Comparison of ENCODE assay signal across 17 cellular contexts in the genomic region with DNA sequence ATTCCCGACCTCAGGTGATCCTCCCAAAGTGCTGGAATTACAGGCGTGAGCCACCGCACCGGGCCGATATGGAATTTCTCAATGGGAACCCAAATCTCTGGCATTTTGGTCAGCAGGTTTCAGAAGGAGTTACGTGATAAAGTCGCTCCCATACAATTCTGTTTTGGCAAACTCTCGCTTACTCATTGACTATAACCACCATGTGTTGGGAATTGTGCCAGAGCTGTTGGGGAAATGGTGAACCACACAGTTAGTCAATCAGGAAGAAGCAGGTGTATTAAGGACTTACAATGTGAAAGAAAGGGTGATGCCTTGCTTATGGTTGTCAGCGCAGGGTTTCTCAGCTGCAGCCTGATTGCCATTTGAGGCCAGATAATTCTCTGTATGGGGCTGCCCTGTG.
DNase-seq lines count a peak whose midpoint lies in the region; TF ChIP-seq lines count a peak whose summit lies in the region.
"Had no signal": no experiment of that assay in that cellular context is flagged by ENCODE, and none has a peak within 500 bp of the region (broad histone marks: within the 10 kb centered on the region; RNA-seq: fewer than 3 reads in every experiment).

No MANE protein-coding gene starts in this region.

- no peaks in the 10 kb centered on the region for H3K9me3 ChIP-seq in OCI-LY3 (ENCODE audit: insufficient read depth, low read length)
- H3K9me3 ChIP-seq in neural progenitor cell (ENCODE audit: low read depth) = no peaks in the 10 kb centered on the region
- H3K9me3 ChIP-seq in colonic mucosa = no peaks in the 10 kb centered on the region
- H3K9me3 ChIP-seq: Peyer's patch, right lobe of liver, thoracic aorta had no signal

- H3K27me3 Mint-ChIP-seq in neural progenitor cell (ENCODE audit: insufficient read depth, low read depth) = peaks cover 11% of the 10 kb centered on the region

- H3K36me3 Mint-ChIP-seq in neural progenitor cell = no peaks in the 10 kb centered on the region
- H3K36me3 Mint-ChIP-seq: naive B cell; stimulated activated effector memory CD8-positive, alpha-beta T cell treated with anti-CD3 and anti-CD28 coated beads, Interleukin-12 subunit alpha, Interleukin-12 subunit beta, amount 100 ng/mL, for 72 hours had no signal

- H3K4me2 ChIP-seq in OCI-LY3 (ENCODE audit: low read length) = peak overlapping the region; percentile 78; the same call in 1 of the 2 replicates
- no peak overlapping the region for H3K4me2 ChIP-seq in neural progenitor cell

- peaks cover 41% of the 10 kb centered on the region for H3K4me1 Mint-ChIP-seq in neural progenitor cell
- H3K4me1 Mint-ChIP-seq: stimulated activated effector memory CD8-positive, alpha-beta T cell treated with anti-CD3 and anti-CD28 coated beads, Interleukin-12 subunit alpha, Interleukin-12 subunit beta, amount 100 ng/mL, for 72 hours had no signal

- H3K9ac ChIP-seq in OCI-LY3 (ENCODE audit: low read length) (no peak overlapping the region), neural progenitor cell (no peak overlapping the region), colonic mucosa (ENCODE audit: low read depth in 2 of 2, low read length in 2 of 2) (no peak overlapping the region)

- H3K79me2 ChIP-seq in OCI-LY3 (ENCODE audit: low read length) (no peaks in the 10 kb centered on the region), neural progenitor cell (ENCODE audit: low read depth) (no peaks in the 10 kb centered on the region)

- no peak overlapping the region for H3K27ac Mint-ChIP-seq in neural progenitor cell
- H3K27ac Mint-ChIP-seq: naive B cell; stimulated activated effector memory CD8-positive, alpha-beta T cell treated with anti-CD3 and anti-CD28 coated beads, Interleukin-12 subunit alpha, Interleukin-12 subunit beta, amount 100 ng/mL, for 72 hours had no signal

- H3K27me3 ChIP-seq in OCI-LY3 (ENCODE audit: low read depth, low read length) (no peaks in the 10 kb centered on the region), neural progenitor cell (no peaks in the 10 kb centered on the region), colonic mucosa (no peaks in the 10 kb centered on the region)
- H3K27me3 ChIP-seq: Peyer's patch, right lobe of liver had no signal

- intact Hi-C loops in colonic mucosa (cut with DNase I) = no loop called here

- H3K4me1 ChIP-seq in OCI-LY3 (ENCODE audit: low read length) (peaks cover 23% of the 10 kb centered on the region), neural progenitor cell (peaks cover 14% of the 10 kb centered on the region), colonic mucosa (no peaks in the 10 kb centered on the region)
- H3K4me1 ChIP-seq: Peyer's patch had no signal

- H4K20me1 ChIP-seq in OCI-LY3 (ENCODE audit: insufficient read depth, low read length) (no peaks in the 10 kb centered on the region), neural progenitor cell (ENCODE audit: low read depth) (no peaks in the 10 kb centered on the region)

- H3K4me3 Mint-ChIP-seq in neural progenitor cell = no peak overlapping the region
- H3K4me3 Mint-ChIP-seq: naive B cell; stimulated activated effector memory CD8-positive, alpha-beta T cell treated with anti-CD3 and anti-CD28 coated beads, Interleukin-12 subunit alpha, Interleukin-12 subunit beta, amount 100 ng/mL, for 72 hours had no signal

- H3K36me3 ChIP-seq in OCI-LY3 (replicated peaks; ENCODE audit: low read depth, low read length) = no peaks in the 10 kb centered on the region
- no peaks in the 10 kb centered on the region for H3K36me3 ChIP-seq in neural progenitor cell
- H3K36me3 ChIP-seq in colonic mucosa = no peaks in the 10 kb centered on the region
- H3K36me3 ChIP-seq: Peyer's patch, right lobe of liver, thoracic aorta had no signal

- TF ChIP-seq CTCF in OCI-LY3 (IDR thresholded peaks at IDR 0.05; ENCODE audit: low read depth, low read length) = no peak
- TF ChIP-seq CTCF in choroid plexus epithelial cell (conservative IDR thresholded peaks at IDR 0.05; ENCODE audit: low read depth, low read length) = no peak
- TF ChIP-seq CTCF in neural progenitor cell (IDR thresholded peaks at IDR 0.05) = no peak
- TF ChIP-seq CTCF in colonic mucosa (IDR thresholded peaks at IDR 0.05) = no peak

- peaks cover 5% of the 10 kb centered on the region for H3F3A ChIP-seq in neural progenitor cell (ENCODE audit: low read depth)

- H3K9me3 Mint-ChIP-seq in neural progenitor cell = no peaks in the 10 kb centered on the region

- no peak overlapping the region for H3K27ac ChIP-seq in OCI-LY3 (ENCODE audit: low read length)
- no peak overlapping the region for H3K27ac ChIP-seq in neural progenitor cell
- H3K27ac ChIP-seq in colonic mucosa = no peak overlapping the region
- H3K27ac ChIP-seq: Peyer's patch, right lobe of liver, thoracic aorta had no signal

- DNase-seq in ELR (ENCODE audit: low read depth) (peak; percentile 76), choroid plexus epithelial cell (ENCODE audit: low read depth) (peak; percentile 18), myocyte (ENCODE audit: low read depth) (peak; percentile 94), neural progenitor cell (ENCODE audit: low spot score) (no peak), HuH-7.5 (ENCODE audit: low spot score) (no peak), colonic mucosa (no peak)
- DNase-seq: AML-193, caudate nucleus, DMS79, mammary epithelial cell, naive B cell, NCI-H146, Peyer's patch, right lobe of liver had no signal

- no peak overlapping the region for H2AFZ ChIP-seq in OCI-LY3 (ENCODE audit: low read depth, low read length)
- no peak overlapping the region for H2AFZ ChIP-seq in neural progenitor cell (replicated peaks)

- H3K4me3 ChIP-seq in OCI-LY3 (ENCODE audit: low read length) = no peak overlapping the region
- H3K4me3 ChIP-seq in choroid plexus epithelial cell (ENCODE audit: low read depth, low read length) = no peak overlapping the region
- no peak overlapping the region for H3K4me3 ChIP-seq in neural progenitor cell
- no peak overlapping the region for H3K4me3 ChIP-seq in colonic mucosa
- H3K4me3 ChIP-seq: Peyer's patch, right lobe of liver, thoracic aorta had no signal

Comparison
In these comparisons a context has a peak if more than half of its experiments do, and no peak if none do; other contexts are left out.
1. DNase-seq: peak in ELR (single experiment), choroid plexus epithelial cell (single experiment) and myocyte (single experiment); none in neural progenitor cell (single experiment), HuH-7.5 (single experiment) and colonic mucosa (single experiment).